In genomic region chr18:59002974-59003594, GRCh38 we compare ENCODE assay signal across 23 cellular contexts.
DNase-seq lines count a peak whose midpoint lies in the region; ATAC-seq and TF ChIP-seq lines count a peak whose summit lies in the region.
"Had no signal": no experiment of that assay in that cellular context is flagged by ENCODE, and none has a peak within 500 bp of the region (broad histone marks: within the 10 kb centered on the region; RNA-seq: fewer than 3 reads in every experiment).

No MANE protein-coding gene starts in this region.

- POLR2A ChIA-PET in A673 (lab: Charles Lee; ENCODE audit: low non-redundant PET) = no interaction called here

- H3K27me3 ChIP-seq in A673 (replicated peaks; ENCODE audit: insufficient read depth, low read depth, low read length, poor library complexity) (no peaks in the 10 kb centered on the region), OCI-LY3 (ENCODE audit: low read depth, low read length) (no peaks in the 10 kb centered on the region)

- BruUV-seq in A673 (replicated peaks; lab: Mats Ljungman, UMichigan) = no TSS peak

- H3K9ac ChIP-seq in OCI-LY3 (ENCODE audit: low read length) = no peak overlapping the region
- H3K9ac ChIP-seq: KMS-11 had no signal

- peak overlapping the region; percentile 20 for H3K4me2 ChIP-seq in OCI-LY3 (ENCODE audit: low read length)
- H3K4me2 ChIP-seq: GM23338, KMS-11 had no signal

- H3K4me3 ChIP-seq in A673 (ENCODE audit: low read depth, low read length, poor library complexity, severe bottlenecking) (no peak overlapping the region), OCI-LY3 (ENCODE audit: low read length) (no peak overlapping the region)
- H3K4me3 ChIP-seq: GM23338, HAP-1, SK-N-MC had no signal

- ATAC-seq in left lobe of liver (peak; percentile 34), omental fat pad (ENCODE audit: low FRiP score) (no peak)
- ATAC-seq: GM23338, PC-3 had no signal

- H3K9me3 ChIP-seq in A673 (ENCODE audit: low read depth, low read length, poor library complexity, severe bottlenecking) (peaks cover 3% of the 10 kb centered on the region), OCI-LY3 (ENCODE audit: insufficient read depth, low read length) (peaks cover 6% of the 10 kb centered on the region; the same call in 1 of the 2 replicates)

- no peaks in the 10 kb centered on the region for H4K20me1 ChIP-seq in OCI-LY3 (ENCODE audit: insufficient read depth, low read length)

- H3K79me2 ChIP-seq in OCI-LY3 (ENCODE audit: low read length) = no peaks in the 10 kb centered on the region

- no peak for DNase-seq in A673 (ENCODE audit: low spot score)
- no peak for DNase-seq in epithelial cell of prostate (ENCODE audit: low read depth, low spot score)
- no peak for DNase-seq in left lobe of liver (ENCODE audit: low spot score)
- no peak for DNase-seq in iPS-NIHi7 (ENCODE audit: extremely low spot score)
- DNase-seq in SKM-1 (lab: John Stamatoyannopoulos, UW; ENCODE audit: unreplicated experiment) = no peak
- no peak for DNase-seq in omental fat pad (ENCODE audit: low spot score)
- DNase-seq in CD1c-positive myeloid dendritic cell (ENCODE audit: extremely low spot score) = no peak
- DNase-seq: CD4-positive, alpha-beta T cell; COR-L47; DND-41; MV-4-11; NCI-H1105 treated with DMSO at 0.1 percent for 48 hours; NCI-H2081; NCI-H2171 treated with DMSO at 0.1 percent for 48 hours; NCI-H524 treated with DMSO at 0.1 percent for 48 hours; PC-3; RPMI8226; SHP77 treated with DMSO at 0.1 percent for 48 hours had no signal

- H2AFZ ChIP-seq in OCI-LY3 (ENCODE audit: low read depth, low read length) = 0 out of 2 replicates have a peak overlapping the region, but pooled peaks have one; percentile 9
- H2AFZ ChIP-seq: GM23338 had no signal

- H3K27ac ChIP-seq in A673 (ENCODE audit: low read depth, low read length, poor library complexity, severe bottlenecking) (peak overlapping the region; percentile 95), OCI-LY3 (ENCODE audit: low read length) (no peak overlapping the region), epithelial cell of prostate (peak overlapping the region; percentile 39)
- H3K27ac ChIP-seq: KMS-11 had no signal

- H3K4me1 ChIP-seq in A673 (ENCODE audit: insufficient read depth, low read length, poor library complexity, severe bottlenecking) = peaks cover 67% of the 10 kb centered on the region
- peaks cover 46% of the 10 kb centered on the region for H3K4me1 ChIP-seq in OCI-LY3 (ENCODE audit: low read length)

- no peaks in the 10 kb centered on the region for H3K36me3 ChIP-seq in A673 (ENCODE audit: insufficient read depth, low read length, poor library complexity, severe bottlenecking)
- peaks cover 4% of the 10 kb centered on the region for H3K36me3 ChIP-seq in OCI-LY3 (replicated peaks; ENCODE audit: low read depth, low read length)
- H3K36me3 ChIP-seq: HAP-1 had no signal

- intact Hi-C loops in A673 (cut with micrococcal nuclease; ENCODE audit: unreplicated experiment) = no loop called here

- no peak for TF ChIP-seq CTCF in A673 (conservative IDR thresholded peaks at IDR 0.05; ENCODE audit: low read depth, low read length)
- no peak for TF ChIP-seq CTCF in OCI-LY3 (IDR thresholded peaks at IDR 0.05; ENCODE audit: low read depth, low read length)
- no peak for TF ChIP-seq CTCF in omental fat pad (IDR thresholded peaks at IDR 0.05)

- CTCF ChIA-PET in A673 (lab: Charles Lee) = no interaction called here
